In the genomic region with DNA sequence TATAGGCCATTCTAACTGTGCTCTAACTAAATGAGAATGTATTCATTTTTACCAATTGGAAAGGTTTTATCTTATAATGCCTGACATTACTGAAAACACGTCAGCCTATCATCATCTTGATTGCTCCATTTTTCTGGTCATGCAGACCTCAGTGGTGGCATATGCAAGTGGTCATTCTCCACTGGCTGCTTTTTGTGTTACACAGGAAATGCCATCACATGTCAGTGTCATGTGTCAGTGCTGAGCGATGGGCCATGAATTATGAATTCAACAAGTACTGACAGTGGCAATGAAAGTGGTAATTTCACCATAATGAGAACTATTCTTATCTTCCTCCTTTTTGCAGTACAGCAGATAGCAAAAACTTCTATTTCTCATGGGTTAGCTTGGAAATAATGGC, we compare ENCODE assay signal across 18 cellular contexts.
"Had no signal": no experiment of that assay in that cellular context is flagged by ENCODE, and none has a peak within 500 bp of the region (broad histone marks: within the 10 kb centered on the region; RNA-seq: fewer than 3 reads in every experiment).

No MANE protein-coding gene starts in this region.

- FAIRE-seq: keratinocyte had no signal

- DNase-seq: activated CD4-positive, alpha-beta T cell treated with anti-CD3 and anti-CD28 coated beads, Interleukin-2, amount 10 ng/mL, durations not matched to agents 7 days and 5 days; activated CD8-positive, alpha-beta memory T cell treated with anti-CD3 and anti-CD28 coated beads for 24 hours; activated effector memory CD4-positive, alpha-beta T cell treated with anti-CD3 and anti-CD28 coated beads, Interleukin-2, amount 50 U/mL, for 16 hours; activated naive CD4-positive, alpha-beta T cell treated with anti-CD3 and anti-CD28 coated beads, Interleukin-2, amount 50 U/mL, for 16 hours; activated T-cell treated with anti-CD3 and anti-CD28 coated beads, Interleukin-2, amount 50 U/mL, for 72 hours; esophagus squamous epithelium; hypothalamus; midbrain; nephron progenitor cell; occipital lobe; retina; spleen; stimulated activated CD4-positive, alpha-beta T cell treated with anti-CD3 and anti-CD28 coated beads, Interleukin-4, amount 100 ng/mL, for 4 hours; T-helper 1 cell; T1000; testis; upper lobe of left lung had no signal
